13 cellular contexts compared by ENCODE assay signal in genomic region chr10:133663544-133664160, GRCh38. TPM values are rescaled to one million over a fixed set of nuclear protein-coding genes. Genes with fewer than 3 reads are reported as not detected.
DNase-seq lines count a peak whose midpoint lies in the region; ATAC-seq and TF ChIP-seq lines count a peak whose summit lies in the region.
"Not testable (repeated sequence)": the region's sequence is repeated elsewhere in the genome, so short reads cannot be mapped to it uniquely, and the experiment has no call there.
"Had no signal": no experiment of that assay in that cellular context is flagged by ENCODE, and none has a peak within 500 bp of the region (broad histone marks: within the 10 kb centered on the region; RNA-seq: fewer than 3 reads in every experiment).

No MANE protein-coding gene starts in this region.

- not testable (repeated sequence) for H3K27ac ChIP-seq in HEK293 (ENCODE audit: extremely low read depth, low read depth, low read length); IMR-90 (ENCODE audit: insufficient read depth, low read length); Panc1 (ENCODE audit: low read length); foreskin keratinocyte

- not testable (repeated sequence) for H3K4me1 Mint-ChIP-seq in T-helper 1 cell treated with Interleukin-12 subunit alpha and Interleukin-12 subunit beta and Interleukin-4 antibody, amounts not matched to agents 30 μg/mL and 1 μg/mL, for 36 hours (ENCODE audit: low read depth); chondrocyte (ENCODE audit: low read depth); stimulated activated naive CD8-positive, alpha-beta T cell treated with anti-CD3 and anti-CD28 coated beads, Interleukin-15, amount 100 ng/mL, for 72 hours

- peak; percentile 54 for ATAC-seq in IMR-90 (ENCODE audit: low read depth)
- ATAC-seq in Panc1 = peak; percentile 74
- peak; percentile 64 for ATAC-seq in foreskin keratinocyte
- ATAC-seq in stimulated activated naive CD8-positive, alpha-beta T cell treated with anti-CD3 and anti-CD28 coated beads, Interleukin-15, amount 100 ng/mL, for 72 hours = peak; percentile 58

- not testable (repeated sequence) for H3K4me1 ChIP-seq in HEK293 (ENCODE audit: control insufficient read depth, insufficient read depth, low read length); IMR-90 (ENCODE audit: control insufficient read depth, insufficient read depth, low read length); Panc1 (ENCODE audit: control insufficient read depth, insufficient read depth, low read length); foreskin keratinocyte

- H3K4me3 ChIP-seq in GM12864 (ENCODE audit: low read depth, low read length); HEK293 (ENCODE audit: low read depth, low read length); IMR-90 (ENCODE audit: insufficient read depth, low read depth, low read length); Panc1 (ENCODE audit: low read depth in 2 of 2, low read length in 2 of 2): not testable (repeated sequence)

- DNase-seq in GM12864 (ENCODE audit: low read depth); IMR-90; Panc1 (ENCODE audit: low read depth, low spot score); chondrocyte (ENCODE audit: low spot score); foreskin keratinocyte; stimulated activated naive CD8-positive, alpha-beta T cell treated with anti-CD3 and anti-CD28 coated beads, Interleukin-15, amount 100 ng/mL, for 72 hours: not testable (repeated sequence)

- not testable (repeated sequence) for H3K9me1 ChIP-seq in IMR-90 (ENCODE audit: insufficient read depth, low read length)

- not testable (repeated sequence) for H2AFZ ChIP-seq in IMR-90 (replicated peaks; ENCODE audit: low read length, poor library complexity)

- not testable (repeated sequence) for H3K56ac ChIP-seq in IMR-90 (ENCODE audit: extremely low read depth, insufficient read depth, low read length)

- not testable (repeated sequence) for H2BK120ac ChIP-seq in IMR-90 (ENCODE audit: low read depth, low read length)

- H3K36me3 Mint-ChIP-seq in T-helper 1 cell treated with Interleukin-12 subunit alpha and Interleukin-12 subunit beta and Interleukin-4 antibody, amounts not matched to agents 30 μg/mL and 1 μg/mL, for 36 hours (ENCODE audit: low read depth); chondrocyte (ENCODE audit: low read depth): not testable (repeated sequence)

- H3K27me3 ChIP-seq in IMR-90 (ENCODE audit: control insufficient read depth, insufficient read depth, low read length); Panc1 (ENCODE audit: control insufficient read depth, insufficient read depth, low read length); foreskin keratinocyte: not testable (repeated sequence)

- H3K23ac ChIP-seq in IMR-90 (ENCODE audit: low read depth, low read length) = not testable (repeated sequence)

- not testable (repeated sequence) for TF ChIP-seq POLR2A in IMR-90 (IDR thresholded peaks at IDR 0.05; ENCODE audit: low read depth, low read length)

- not testable (repeated sequence) for H2BK20ac ChIP-seq in IMR-90 (ENCODE audit: low read depth, low read length)

- H3K9me3 Mint-ChIP-seq in T-helper 1 cell treated with Interleukin-12 subunit alpha and Interleukin-12 subunit beta and Interleukin-4 antibody, amounts not matched to agents 30 μg/mL and 1 μg/mL, for 36 hours; chondrocyte (ENCODE audit: low read depth); stimulated activated naive CD8-positive, alpha-beta T cell treated with anti-CD3 and anti-CD28 coated beads, Interleukin-15, amount 100 ng/mL, for 72 hours: not testable (repeated sequence)

- not testable (repeated sequence) for H3K14ac ChIP-seq in IMR-90 (replicated peaks; ENCODE audit: low read depth, low read length)

- not testable (repeated sequence) for H4K5ac ChIP-seq in IMR-90 (ENCODE audit: low read depth, low read length)

- H3K4ac ChIP-seq in IMR-90 (ENCODE audit: low read depth, low read length) = not testable (repeated sequence)

- not testable (repeated sequence) for H3K18ac ChIP-seq in IMR-90 (ENCODE audit: low read depth, low read length)

- dilution Hi-C loops in IMR-90 (cut with HindIII; ENCODE audit: low sequenced_read_pairs, unreplicated experiment) = not testable (repeated sequence)

- TF ChIP-seq CTCF in GM12864 (IDR thresholded peaks at IDR 0.05; ENCODE audit: low read depth, low read length, missing control alignments) (peak; percentile 14), Panc1 (IDR thresholded peaks at IDR 0.05) (peak; percentile 27; the same call in 1 of the 2 replicates), chondrocyte (IDR thresholded peaks at IDR 0.05) (peak; percentile 40), foreskin keratinocyte (conservative IDR thresholded peaks at IDR 0.05) (peak; percentile 2)
- not testable (repeated sequence) for TF ChIP-seq CTCF in HEK293 (tag by site-specific recombination; IDR thresholded peaks at IDR 0.05); IMR-90 (conservative IDR thresholded peaks at IDR 0.05; ENCODE audit: low read depth, low read length)

- not testable (repeated sequence) for TF ChIP-seq RAD21 in IMR-90 (IDR thresholded peaks at IDR 0.05; ENCODE audit: low read length)

- not testable (repeated sequence) for H3K4me2 ChIP-seq in IMR-90 (ENCODE audit: low read depth, low read length)

- not testable (repeated sequence) for H2BK5ac ChIP-seq in IMR-90 (ENCODE audit: low read depth, low read length, poor library complexity, severe bottlenecking)

- H3K4me3 Mint-ChIP-seq in T-helper 1 cell treated with Interleukin-12 subunit alpha and Interleukin-12 subunit beta and Interleukin-4 antibody, amounts not matched to agents 30 μg/mL and 1 μg/mL, for 36 hours; chondrocyte (ENCODE audit: unreplicated experiment); stimulated activated naive CD8-positive, alpha-beta T cell treated with anti-CD3 and anti-CD28 coated beads, Interleukin-15, amount 100 ng/mL, for 72 hours: not testable (repeated sequence)

- not testable (repeated sequence) for BruUV-seq in IMR-90 (replicated peaks; lab: Mats Ljungman, UMichigan); Panc1 (replicated peaks; lab: Mats Ljungman, UMichigan)

- not testable (repeated sequence) for H4K91ac ChIP-seq in IMR-90 (ENCODE audit: insufficient read depth, low read depth, low read length)

- not testable (repeated sequence) for H3K9me3 ChIP-seq in HEK293 (ENCODE audit: control insufficient read depth, insufficient read depth, low read depth, low read length); IMR-90 (ENCODE audit: control insufficient read depth, insufficient read depth, low read length); Panc1 (ENCODE audit: control insufficient read depth, insufficient read depth, low read depth, low read length)

- not testable (repeated sequence) for H3K9ac ChIP-seq in IMR-90 (ENCODE audit: low read depth, low read length)

- intact Hi-C loops in IMR-90 (cut with micrococcal nuclease); Panc1 (cut with micrococcal nuclease; ENCODE audit: unreplicated experiment): not testable (repeated sequence)

- H3K79me1 ChIP-seq in IMR-90 (ENCODE audit: low read depth in 1 of 2, low read length in 2 of 2) = not testable (repeated sequence)

- H2AK9ac ChIP-seq in IMR-90 (replicated peaks; ENCODE audit: low read depth, low read length, poor library complexity) = not testable (repeated sequence)

- H4K20me1 ChIP-seq in IMR-90 (ENCODE audit: insufficient read depth, low read length) = not testable (repeated sequence)

- POLR2A ChIA-PET in HEK293 (lab: Yijun Ruan, JAX); IMR-90 (lab: Charles Lee; ENCODE audit: unreplicated experiment); Panc1 (lab: Charles Lee): not testable (repeated sequence)

- H2BK15ac ChIP-seq in IMR-90 (ENCODE audit: low read depth, low read length) = not testable (repeated sequence)

- in situ Hi-C loops in IMR-90 (cut with MboI; ENCODE audit: low sequenced_read_pairs); Panc1 (cut with HindIII; ENCODE audit: low pct_unique_long_range_greater_than_20kb, low sequenced_read_pairs): not testable (repeated sequence)

- H2AK5ac ChIP-seq in IMR-90 (ENCODE audit: low read depth, low read length) = not testable (repeated sequence)

- H3K36me3 ChIP-seq in HEK293 (ENCODE audit: control insufficient read depth in 2 of 2, insufficient read depth in 1 of 2, low read length in 2 of 2); IMR-90 (ENCODE audit: control insufficient read depth, insufficient read depth, low read length); Panc1 (ENCODE audit: control insufficient read depth, insufficient read depth, low read length): not testable (repeated sequence)

- no CpG with 5 or more reads among the region's 4 CpGs for WGBS in IMR-90 (ENCODE audit: extremely low coverage in 2 of 2, insufficient read length in 1 of 2), 2 experiments

- peak overlapping the region; percentile 1 for H3K27ac Mint-ChIP-seq in T-helper 1 cell treated with Interleukin-12 subunit alpha and Interleukin-12 subunit beta and Interleukin-4 antibody, amounts not matched to agents 30 μg/mL and 1 μg/mL, for 36 hours
- not testable (repeated sequence) for H3K27ac Mint-ChIP-seq in chondrocyte (ENCODE audit: unreplicated experiment); stimulated activated naive CD8-positive, alpha-beta T cell treated with anti-CD3 and anti-CD28 coated beads, Interleukin-15, amount 100 ng/mL, for 72 hours

- H3K27me3 Mint-ChIP-seq in T-helper 1 cell treated with Interleukin-12 subunit alpha and Interleukin-12 subunit beta and Interleukin-4 antibody, amounts not matched to agents 30 μg/mL and 1 μg/mL, for 36 hours (ENCODE audit: low read depth) = peaks cover 27% of the 10 kb centered on the region
- H3K27me3 Mint-ChIP-seq in chondrocyte (ENCODE audit: low read depth) = not testable (repeated sequence)
- peaks cover 14% of the 10 kb centered on the region for H3K27me3 Mint-ChIP-seq in stimulated activated naive CD8-positive, alpha-beta T cell treated with anti-CD3 and anti-CD28 coated beads, Interleukin-15, amount 100 ng/mL, for 72 hours

- CTCF ChIA-PET in HEK293 (lab: Yijun Ruan, JAX); IMR-90 (lab: Yijun Ruan, JAX); Panc1 (lab: Charles Lee): not testable (repeated sequence)

- not testable (repeated sequence) for H4K8ac ChIP-seq in IMR-90 (ENCODE audit: low read depth in 2 of 2, low read length in 2 of 2)

RNA-seq across cellular contexts. Expression of gene FRG2B, which starts 37.1 kb away (rescaled TPM):
- total RNA-seq in IMR-90 (2012; rRNA removed) = not detected in 2 replicates
- polyA plus RNA-seq in IMR-90 (2012; rRNA removed) = not detected in 2 replicates
- not detected in 2 replicates for polyA plus RNA-seq in IMR-90 (2012; cell fraction: cytosol; rRNA removed)
- polyA plus RNA-seq in IMR-90 (2012; cell fraction: nucleus; rRNA removed; ENCODE audit: low replicate concordance) = not detected in 2 replicates
- not detected for total RNA-seq in Panc1 (2021; ENCODE audit: unreplicated experiment)
- not detected for polyA plus RNA-seq in Panc1 (2012; ENCODE audit: insufficient read length)
- not detected in 3 replicates for total RNA-seq in chondrocyte
- not detected in 2 replicates for total RNA-seq in foreskin keratinocyte
- polyA plus RNA-seq in foreskin keratinocyte = not detected in 2 replicates
- total RNA-seq: Caco-2, GM23248 had no signal
- polyA plus RNA-seq: AG04450; BJ; CD8-positive, alpha-beta memory T cell; GM23248 had no signal
